13 cellular contexts compared by ENCODE assay signal in genomic region chr11:118263109-118263508, GRCh38. TPM values are rescaled to one million over a fixed set of nuclear protein-coding genes. Genes with fewer than 3 reads are reported as not detected.
DNase-seq lines count a peak whose midpoint lies in the region; ATAC-seq and TF ChIP-seq lines count a peak whose summit lies in the region.
"Had no signal": no experiment of that assay in that cellular context is flagged by ENCODE, and none has a peak within 500 bp of the region (broad histone marks: within the 10 kb centered on the region; RNA-seq: fewer than 3 reads in every experiment).

No MANE protein-coding gene starts in this region.

- peaks cover 34% of the 10 kb centered on the region for H3K4me1 Mint-ChIP-seq in T-helper 1 cell treated with Interleukin-12 subunit alpha and Interleukin-12 subunit beta and Interleukin-4 antibody, amounts not matched to agents 30 μg/mL and 1 μg/mL, for 36 hours (ENCODE audit: low read depth)
- H3K4me1 Mint-ChIP-seq in T-helper 17 cell = peaks cover 21% of the 10 kb centered on the region

- H4K20me1 ChIP-seq in hepatocyte (ENCODE audit: insufficient read depth, poor library complexity, severe bottlenecking) = no peaks in the 10 kb centered on the region

- H3K4me1 ChIP-seq in hepatocyte (ENCODE audit: insufficient read depth) = peaks cover 19% of the 10 kb centered on the region

- peaks cover 23% of the 10 kb centered on the region for H3K36me3 Mint-ChIP-seq in T-helper 1 cell treated with Interleukin-12 subunit alpha and Interleukin-12 subunit beta and Interleukin-4 antibody, amounts not matched to agents 30 μg/mL and 1 μg/mL, for 36 hours (ENCODE audit: low read depth)
- H3K36me3 Mint-ChIP-seq in T-helper 17 cell (ENCODE audit: low read depth) = no peaks in the 10 kb centered on the region
- H3K36me3 Mint-ChIP-seq: naive B cell had no signal

- H3K27ac ChIP-seq in hepatocyte = peak overlapping the region; percentile 93
- peak overlapping the region in 17 of 21 experiments; percentile 67 to 90 (median 81) for H3K27ac ChIP-seq in skin epidermis

- H2AFZ ChIP-seq in hepatocyte = no peak overlapping the region

- H3K9me2 ChIP-seq in hepatocyte (replicated peaks; ENCODE audit: insufficient read depth) = no peaks in the 10 kb centered on the region

- H3K27ac Mint-ChIP-seq in T-helper 1 cell treated with Interleukin-12 subunit alpha and Interleukin-12 subunit beta and Interleukin-4 antibody, amounts not matched to agents 30 μg/mL and 1 μg/mL, for 36 hours = no peak overlapping the region
- peak overlapping the region; percentile 34 for H3K27ac Mint-ChIP-seq in T-helper 17 cell
- H3K27ac Mint-ChIP-seq: effector memory CD8-positive, alpha-beta T cell had no signal

- TF ChIP-seq CTCF in hepatocyte (IDR thresholded peaks at IDR 0.05; ENCODE audit: poor library complexity) = no peak

- peak overlapping the region; percentile 73 for H3K4me2 ChIP-seq in hepatocyte

- H3K79me2 ChIP-seq in hepatocyte = peaks cover 27% of the 10 kb centered on the region

- H3K36me3 ChIP-seq in hepatocyte (replicated peaks; ENCODE audit: insufficient read depth, low read depth) = no peaks in the 10 kb centered on the region

- peaks cover 17% of the 10 kb centered on the region for H3K27me3 Mint-ChIP-seq in T-helper 1 cell treated with Interleukin-12 subunit alpha and Interleukin-12 subunit beta and Interleukin-4 antibody, amounts not matched to agents 30 μg/mL and 1 μg/mL, for 36 hours (ENCODE audit: low read depth)
- peaks cover 16% of the 10 kb centered on the region for H3K27me3 Mint-ChIP-seq in T-helper 17 cell

- no peaks in the 10 kb centered on the region for H3K9me3 Mint-ChIP-seq in T-helper 1 cell treated with Interleukin-12 subunit alpha and Interleukin-12 subunit beta and Interleukin-4 antibody, amounts not matched to agents 30 μg/mL and 1 μg/mL, for 36 hours
- H3K9me3 Mint-ChIP-seq: effector memory CD8-positive, alpha-beta T cell had no signal

- no peaks in the 10 kb centered on the region for H3K9me3 ChIP-seq in T-helper 17 cell (ENCODE audit: control insufficient read depth, low read length, poor library complexity, severe bottlenecking)
- H3K9me3 ChIP-seq in hepatocyte (ENCODE audit: low read depth) = no peaks in the 10 kb centered on the region

- no peak for DNase-seq in T-helper 1 cell
- DNase-seq in T-helper 17 cell = no peak
- DNase-seq in hepatocyte (ENCODE audit: low spot score) = no peak
- no peak for DNase-seq in stimulated activated CD4-positive, alpha-beta T cell treated with anti-CD3 and anti-CD28 coated beads, Interleukin-15, amount 100 ng/mL, for 24 hours
- no peak for DNase-seq in DMS53 treated with DMSO at 0.1 percent for 48 hours (lab: John Stamatoyannopoulos, UW; ENCODE audit: unreplicated experiment)
- DNase-seq in NCI-H2081 (lab: John Stamatoyannopoulos, UW) = no peak
- DNase-seq: DND-41; effector memory CD8-positive, alpha-beta T cell; naive B cell had no signal

- peak overlapping the region; percentile 34 for H3K4me3 ChIP-seq in hepatocyte
- H3K4me3 ChIP-seq in skin epidermis = peak overlapping the region; percentile 24 to 53 (median 37)

- H3K4me3 Mint-ChIP-seq in T-helper 1 cell treated with Interleukin-12 subunit alpha and Interleukin-12 subunit beta and Interleukin-4 antibody, amounts not matched to agents 30 μg/mL and 1 μg/mL, for 36 hours = peak overlapping the region; percentile 45
- peak overlapping the region; percentile 36 for H3K4me3 Mint-ChIP-seq in T-helper 17 cell

- ATAC-seq in T-helper 17 cell = no peak
- ATAC-seq: activated CD4-positive, CD25-positive, alpha-beta regulatory T cell treated with anti-CD3 and anti-CD28 coated beads, Interleukin-2, amount 50 U/mL, for 24 hours; effector memory CD8-positive, alpha-beta T cell had no signal

- WGBS in hepatocyte (ENCODE audit: low lambda C conversion rate, missing lambda C conversion rate) = 54% methylated on average over 4 of the region's 4 CpGs

- no peaks in the 10 kb centered on the region for H3K27me3 ChIP-seq in hepatocyte

RNA-seq across cellular contexts. Expression of gene MPZL2, which starts 1.0 kb away (rescaled TPM):
- total RNA-seq in T-helper 17 cell (under 1 TPM; 0.50 to 0.99 TPM), hepatocyte (47.2 and 52.3 TPM in 2 replicates)
- 38.4 and 48.0 TPM in 2 replicates for polyA plus RNA-seq in hepatocyte
- total RNA-seq: A172 had no signal

RNA-seq across cellular contexts. Expression of gene MPZL3, which starts 10.9 kb away (rescaled TPM):
- 10 to 100 TPM; 24.5 to 26.4 TPM for total RNA-seq in T-helper 17 cell
- 20.6 and 21.1 TPM in 2 replicates for total RNA-seq in hepatocyte
- 10.2 and 10.8 TPM in 2 replicates for polyA plus RNA-seq in hepatocyte

RNA-seq across cellular contexts. Expression of gene JAML, which starts 38.3 kb away (rescaled TPM):
- total RNA-seq in T-helper 17 cell (10 to 100 TPM; 79.9 to 84.0 TPM), hepatocyte (3.5 and 5.3 TPM in 2 replicates)
- polyA plus RNA-seq in hepatocyte = 5.0 and 5.9 TPM in 2 replicates
- total RNA-seq: A172 had no signal

RNA-seq across cellular contexts. Expression of gene CD3E, which starts 41.4 kb away (rescaled TPM):
- total RNA-seq in T-helper 17 cell (100 to 1,000 TPM; 511 to 544 TPM), hepatocyte (not detected in 2 replicates)
- polyA plus RNA-seq in hepatocyte = not detected in 2 replicates
- total RNA-seq: A172 had no signal

Comparison
In these comparisons a context has a peak if more than half of its experiments do, and no peak if none do; other contexts are left out.
1. RNA of gene MPZL2, which starts 1.0 kb away (total RNA-seq): 47.2 to 52.3 TPM in hepatocyte; 0.50 to 0.99 TPM in T-helper 17 cell; every median in the first group is over 10 times any median in the second.
2. RNA of gene JAML, which starts 38.3 kb away (total RNA-seq): 79.9 to 84.0 TPM in T-helper 17 cell; 3.5 to 5.3 TPM in hepatocyte; every median in the first group is over 10 times any median in the second.